Comparison of ENCODE assay signal across 1 cellular context in genomic region chr2:28274911-28275685, GRCh38.
TF ChIP-seq lines count a peak whose summit lies in the region.

No MANE protein-coding gene starts in this region.

TF ChIP-seq in HEK293, 187 proteins besides CTCF, POLR2A, EP300 and RAD21 (continued from another document):
- TF ChIP-seq, protein P1, sequence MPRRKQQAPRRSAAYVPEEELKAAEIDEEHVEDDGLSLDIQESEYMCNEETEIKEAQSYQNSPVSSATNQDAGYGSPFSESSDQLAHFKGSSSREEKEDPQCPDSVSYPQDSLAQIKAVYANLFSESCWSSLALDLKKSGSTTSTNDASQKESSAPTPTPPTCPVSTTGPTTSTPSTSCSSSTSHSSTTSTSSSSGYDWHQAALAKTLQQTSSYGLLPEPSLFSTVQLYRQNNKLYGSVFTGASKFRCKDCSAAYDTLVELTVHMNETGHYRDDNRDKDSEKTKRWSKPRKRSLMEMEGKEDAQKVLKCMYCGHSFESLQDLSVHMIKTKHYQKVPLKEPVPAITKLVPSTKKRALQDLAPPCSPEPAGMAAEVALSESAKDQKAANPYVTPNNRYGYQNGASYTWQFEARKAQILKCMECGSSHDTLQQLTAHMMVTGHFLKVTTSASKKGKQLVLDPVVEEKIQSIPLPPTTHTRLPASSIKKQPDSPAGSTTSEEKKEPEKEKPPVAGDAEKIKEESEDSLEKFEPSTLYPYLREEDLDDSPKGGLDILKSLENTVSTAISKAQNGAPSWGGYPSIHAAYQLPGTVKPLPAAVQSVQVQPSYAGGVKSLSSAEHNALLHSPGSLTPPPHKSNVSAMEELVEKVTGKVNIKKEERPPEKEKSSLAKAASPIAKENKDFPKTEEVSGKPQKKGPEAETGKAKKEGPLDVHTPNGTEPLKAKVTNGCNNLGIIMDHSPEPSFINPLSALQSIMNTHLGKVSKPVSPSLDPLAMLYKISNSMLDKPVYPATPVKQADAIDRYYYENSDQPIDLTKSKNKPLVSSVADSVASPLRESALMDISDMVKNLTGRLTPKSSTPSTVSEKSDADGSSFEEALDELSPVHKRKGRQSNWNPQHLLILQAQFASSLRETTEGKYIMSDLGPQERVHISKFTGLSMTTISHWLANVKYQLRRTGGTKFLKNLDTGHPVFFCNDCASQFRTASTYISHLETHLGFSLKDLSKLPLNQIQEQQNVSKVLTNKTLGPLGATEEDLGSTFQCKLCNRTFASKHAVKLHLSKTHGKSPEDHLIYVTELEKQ (tag by site-specific recombination; IDR thresholded peaks at IDR 0.05; ENCODE audit: borderline replicate concordance), result no peak
- TF ChIP-seq ZFP69B (tag by site-specific recombination; IDR thresholded peaks at IDR 0.05), result no peak
- no peak for TF ChIP-seq ZNF214 (tag by site-specific recombination; IDR thresholded peaks at IDR 0.05; ENCODE audit: borderline replicate concordance)
- peak; percentile 53; the same call in 1 of the 2 replicates for TF ChIP-seq SP7 (tag by site-specific recombination; IDR thresholded peaks at IDR 0.05)
- TF ChIP-seq GLIS2 (tag by site-specific recombination; IDR thresholded peaks at IDR 0.05), result peak; percentile 36
- TF ChIP-seq TRIM28 (IDR thresholded peaks at IDR 0.05; ENCODE audit: borderline replicate concordance, low read length), result no peak
- TF ChIP-seq, protein P2, sequence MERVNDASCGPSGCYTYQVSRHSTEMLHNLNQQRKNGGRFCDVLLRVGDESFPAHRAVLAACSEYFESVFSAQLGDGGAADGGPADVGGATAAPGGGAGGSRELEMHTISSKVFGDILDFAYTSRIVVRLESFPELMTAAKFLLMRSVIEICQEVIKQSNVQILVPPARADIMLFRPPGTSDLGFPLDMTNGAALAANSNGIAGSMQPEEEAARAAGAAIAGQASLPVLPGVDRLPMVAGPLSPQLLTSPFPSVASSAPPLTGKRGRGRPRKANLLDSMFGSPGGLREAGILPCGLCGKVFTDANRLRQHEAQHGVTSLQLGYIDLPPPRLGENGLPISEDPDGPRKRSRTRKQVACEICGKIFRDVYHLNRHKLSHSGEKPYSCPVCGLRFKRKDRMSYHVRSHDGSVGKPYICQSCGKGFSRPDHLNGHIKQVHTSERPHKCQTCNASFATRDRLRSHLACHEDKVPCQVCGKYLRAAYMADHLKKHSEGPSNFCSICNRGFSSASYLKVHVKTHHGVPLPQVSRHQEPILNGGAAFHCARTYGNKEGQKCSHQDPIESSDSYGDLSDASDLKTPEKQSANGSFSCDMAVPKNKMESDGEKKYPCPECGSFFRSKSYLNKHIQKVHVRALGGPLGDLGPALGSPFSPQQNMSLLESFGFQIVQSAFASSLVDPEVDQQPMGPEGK (tag by site-specific recombination; IDR thresholded peaks at IDR 0.05), result peak; percentile 29; the same call in 1 of the 2 replicates
- TF ChIP-seq, protein P3, sequence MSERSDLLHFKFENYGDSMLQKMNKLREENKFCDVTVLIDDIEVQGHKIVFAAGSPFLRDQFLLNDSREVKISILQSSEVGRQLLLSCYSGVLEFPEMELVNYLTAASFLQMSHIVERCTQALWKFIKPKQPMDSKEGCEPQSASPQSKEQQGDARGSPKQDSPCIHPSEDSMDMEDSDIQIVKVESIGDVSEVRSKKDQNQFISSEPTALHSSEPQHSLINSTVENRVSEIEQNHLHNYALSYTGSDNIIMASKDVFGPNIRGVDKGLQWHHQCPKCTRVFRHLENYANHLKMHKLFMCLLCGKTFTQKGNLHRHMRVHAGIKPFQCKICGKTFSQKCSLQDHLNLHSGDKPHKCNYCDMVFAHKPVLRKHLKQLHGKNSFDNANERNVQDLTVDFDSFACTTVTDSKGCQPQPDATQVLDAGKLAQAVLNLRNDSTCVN (tag by site-specific recombination; optimal IDR thresholded peaks at IDR 0.05), result no peak
- TF ChIP-seq PRDM1 (tag by site-specific recombination; IDR thresholded peaks at IDR 0.05), result peak; percentile 36; the same call in 1 of the 2 replicates
- no peak for TF ChIP-seq ZSCAN23 (tag by site-specific recombination; IDR thresholded peaks at IDR 0.05)
- no peak for TF ChIP-seq ZSCAN16 (tag by site-specific recombination; IDR thresholded peaks at IDR 0.05)
- peak; percentile 38; the same call in 1 of the 2 replicates for TF ChIP-seq HIC1 (tag by site-specific recombination; IDR thresholded peaks at IDR 0.05)
- no peak for TF ChIP-seq ZNF48 (tag by site-specific recombination; IDR thresholded peaks at IDR 0.05)
- TF ChIP-seq, protein P4, sequence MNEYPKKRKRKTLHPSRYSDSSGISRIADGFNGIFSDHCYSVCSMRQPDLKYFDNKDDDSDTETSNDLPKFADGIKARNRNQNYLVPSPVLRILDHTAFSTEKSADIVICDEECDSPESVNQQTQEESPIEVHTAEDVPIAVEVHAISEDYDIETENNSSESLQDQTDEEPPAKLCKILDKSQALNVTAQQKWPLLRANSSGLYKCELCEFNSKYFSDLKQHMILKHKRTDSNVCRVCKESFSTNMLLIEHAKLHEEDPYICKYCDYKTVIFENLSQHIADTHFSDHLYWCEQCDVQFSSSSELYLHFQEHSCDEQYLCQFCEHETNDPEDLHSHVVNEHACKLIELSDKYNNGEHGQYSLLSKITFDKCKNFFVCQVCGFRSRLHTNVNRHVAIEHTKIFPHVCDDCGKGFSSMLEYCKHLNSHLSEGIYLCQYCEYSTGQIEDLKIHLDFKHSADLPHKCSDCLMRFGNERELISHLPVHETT (tag by site-specific recombination; IDR thresholded peaks at IDR 0.05), result no peak
- TF ChIP-seq, protein P5, sequence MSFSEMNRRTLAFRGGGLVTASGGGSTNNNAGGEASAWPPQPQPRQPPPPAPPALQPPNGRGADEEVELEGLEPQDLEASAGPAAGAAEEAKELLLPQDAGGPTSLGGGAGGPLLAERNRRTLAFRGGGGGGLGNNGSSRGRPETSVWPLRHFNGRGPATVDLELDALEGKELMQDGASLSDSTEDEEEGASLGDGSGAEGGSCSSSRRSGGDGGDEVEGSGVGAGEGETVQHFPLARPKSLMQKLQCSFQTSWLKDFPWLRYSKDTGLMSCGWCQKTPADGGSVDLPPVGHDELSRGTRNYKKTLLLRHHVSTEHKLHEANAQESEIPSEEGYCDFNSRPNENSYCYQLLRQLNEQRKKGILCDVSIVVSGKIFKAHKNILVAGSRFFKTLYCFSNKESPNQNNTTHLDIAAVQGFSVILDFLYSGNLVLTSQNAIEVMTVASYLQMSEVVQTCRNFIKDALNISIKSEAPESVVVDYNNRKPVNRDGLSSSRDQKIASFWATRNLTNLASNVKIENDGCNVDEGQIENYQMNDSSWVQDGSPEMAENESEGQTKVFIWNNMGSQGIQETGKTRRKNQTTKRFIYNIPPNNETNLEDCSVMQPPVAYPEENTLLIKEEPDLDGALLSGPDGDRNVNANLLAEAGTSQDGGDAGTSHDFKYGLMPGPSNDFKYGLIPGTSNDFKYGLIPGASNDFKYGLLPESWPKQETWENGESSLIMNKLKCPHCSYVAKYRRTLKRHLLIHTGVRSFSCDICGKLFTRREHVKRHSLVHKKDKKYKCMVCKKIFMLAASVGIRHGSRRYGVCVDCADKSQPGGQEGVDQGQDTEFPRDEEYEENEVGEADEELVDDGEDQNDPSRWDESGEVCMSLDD (tag by site-specific recombination; IDR thresholded peaks at IDR 0.05), result no peak
- TF ChIP-seq ZBTB17 (tag by site-specific recombination; IDR thresholded peaks at IDR 0.05), result peak; percentile 61
- TF ChIP-seq, protein P6, sequence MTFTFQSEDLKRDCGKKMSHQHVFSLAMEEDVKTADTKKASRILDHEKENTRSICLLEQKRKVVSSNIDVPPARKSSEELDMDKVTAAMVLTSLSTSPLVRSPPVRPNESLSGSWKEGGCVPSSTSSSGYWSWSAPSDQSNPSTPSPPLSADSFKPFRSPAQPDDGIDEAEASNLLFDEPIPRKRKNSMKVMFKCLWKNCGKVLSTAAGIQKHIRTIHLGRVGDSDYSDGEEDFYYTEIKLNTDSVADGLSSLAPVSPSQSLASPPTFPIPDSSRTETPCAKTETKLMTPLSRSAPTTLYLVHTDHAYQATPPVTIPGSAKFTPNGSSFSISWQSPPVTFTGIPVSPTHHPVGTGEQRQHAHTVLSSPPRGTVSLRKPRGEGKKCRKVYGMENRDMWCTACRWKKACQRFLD (tag by site-specific recombination; IDR thresholded peaks at IDR 0.05), result no peak
- no peak for TF ChIP-seq ZNF843 (tag by site-specific recombination; IDR thresholded peaks at IDR 0.05)
- TF ChIP-seq, protein P7, sequence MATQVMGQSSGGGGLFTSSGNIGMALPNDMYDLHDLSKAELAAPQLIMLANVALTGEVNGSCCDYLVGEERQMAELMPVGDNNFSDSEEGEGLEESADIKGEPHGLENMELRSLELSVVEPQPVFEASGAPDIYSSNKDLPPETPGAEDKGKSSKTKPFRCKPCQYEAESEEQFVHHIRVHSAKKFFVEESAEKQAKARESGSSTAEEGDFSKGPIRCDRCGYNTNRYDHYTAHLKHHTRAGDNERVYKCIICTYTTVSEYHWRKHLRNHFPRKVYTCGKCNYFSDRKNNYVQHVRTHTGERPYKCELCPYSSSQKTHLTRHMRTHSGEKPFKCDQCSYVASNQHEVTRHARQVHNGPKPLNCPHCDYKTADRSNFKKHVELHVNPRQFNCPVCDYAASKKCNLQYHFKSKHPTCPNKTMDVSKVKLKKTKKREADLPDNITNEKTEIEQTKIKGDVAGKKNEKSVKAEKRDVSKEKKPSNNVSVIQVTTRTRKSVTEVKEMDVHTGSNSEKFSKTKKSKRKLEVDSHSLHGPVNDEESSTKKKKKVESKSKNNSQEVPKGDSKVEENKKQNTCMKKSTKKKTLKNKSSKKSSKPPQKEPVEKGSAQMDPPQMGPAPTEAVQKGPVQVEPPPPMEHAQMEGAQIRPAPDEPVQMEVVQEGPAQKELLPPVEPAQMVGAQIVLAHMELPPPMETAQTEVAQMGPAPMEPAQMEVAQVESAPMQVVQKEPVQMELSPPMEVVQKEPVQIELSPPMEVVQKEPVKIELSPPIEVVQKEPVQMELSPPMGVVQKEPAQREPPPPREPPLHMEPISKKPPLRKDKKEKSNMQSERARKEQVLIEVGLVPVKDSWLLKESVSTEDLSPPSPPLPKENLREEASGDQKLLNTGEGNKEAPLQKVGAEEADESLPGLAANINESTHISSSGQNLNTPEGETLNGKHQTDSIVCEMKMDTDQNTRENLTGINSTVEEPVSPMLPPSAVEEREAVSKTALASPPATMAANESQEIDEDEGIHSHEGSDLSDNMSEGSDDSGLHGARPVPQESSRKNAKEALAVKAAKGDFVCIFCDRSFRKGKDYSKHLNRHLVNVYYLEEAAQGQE (tag by site-specific recombination; IDR thresholded peaks at IDR 0.05), result no peak
- TF ChIP-seq, protein P8, sequence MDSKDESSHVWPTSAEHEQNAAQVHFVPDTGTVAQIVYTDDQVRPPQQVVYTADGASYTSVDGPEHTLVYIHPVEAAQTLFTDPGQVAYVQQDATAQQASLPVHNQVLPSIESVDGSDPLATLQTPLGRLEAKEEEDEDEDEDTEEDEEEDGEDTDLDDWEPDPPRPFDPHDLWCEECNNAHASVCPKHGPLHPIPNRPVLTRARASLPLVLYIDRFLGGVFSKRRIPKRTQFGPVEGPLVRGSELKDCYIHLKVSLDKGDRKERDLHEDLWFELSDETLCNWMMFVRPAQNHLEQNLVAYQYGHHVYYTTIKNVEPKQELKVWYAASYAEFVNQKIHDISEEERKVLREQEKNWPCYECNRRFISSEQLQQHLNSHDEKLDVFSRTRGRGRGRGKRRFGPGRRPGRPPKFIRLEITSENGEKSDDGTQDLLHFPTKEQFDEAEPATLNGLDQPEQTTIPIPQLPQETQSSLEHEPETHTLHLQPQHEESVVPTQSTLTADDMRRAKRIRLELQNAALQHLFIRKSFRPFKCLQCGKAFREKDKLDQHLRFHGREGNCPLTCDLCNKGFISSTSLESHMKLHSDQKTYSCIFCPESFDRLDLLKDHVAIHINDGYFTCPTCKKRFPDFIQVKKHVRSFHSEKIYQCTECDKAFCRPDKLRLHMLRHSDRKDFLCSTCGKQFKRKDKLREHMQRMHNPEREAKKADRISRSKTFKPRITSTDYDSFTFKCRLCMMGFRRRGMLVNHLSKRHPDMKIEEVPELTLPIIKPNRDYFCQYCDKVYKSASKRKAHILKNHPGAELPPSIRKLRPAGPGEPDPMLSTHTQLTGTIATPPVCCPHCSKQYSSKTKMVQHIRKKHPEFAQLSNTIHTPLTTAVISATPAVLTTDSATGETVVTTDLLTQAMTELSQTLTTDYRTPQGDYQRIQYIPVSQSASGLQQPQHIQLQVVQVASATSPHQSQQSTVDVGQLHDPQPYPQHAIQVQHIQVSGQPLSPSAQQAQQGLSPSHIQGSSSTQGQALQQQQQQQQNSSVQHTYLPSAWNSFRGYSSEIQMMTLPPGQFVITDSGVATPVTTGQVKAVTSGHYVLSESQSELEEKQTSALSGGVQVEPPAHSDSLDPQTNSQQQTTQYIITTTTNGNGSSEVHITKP (tag by site-specific recombination; IDR thresholded peaks at IDR 0.05), result peak; percentile 59
- no peak for TF ChIP-seq ZNF114 (tag by site-specific recombination; IDR thresholded peaks at IDR 0.05)
- peak; percentile 93 for TF ChIP-seq GLIS1 (tag by site-specific recombination; IDR thresholded peaks at IDR 0.05)
- peak; percentile 81 for TF ChIP-seq ZIC2 (tag by site-specific recombination; IDR thresholded peaks at IDR 0.05)
- no peak for TF ChIP-seq KLF7 (tag by site-specific recombination; IDR thresholded peaks at IDR 0.05; ENCODE audit: borderline replicate concordance)
- TF ChIP-seq ZBTB21 (tag by site-specific recombination; IDR thresholded peaks at IDR 0.05), result 0 out of 2 replicates have a peak, but pooled peaks have one; percentile 31
- TF ChIP-seq, protein P9, sequence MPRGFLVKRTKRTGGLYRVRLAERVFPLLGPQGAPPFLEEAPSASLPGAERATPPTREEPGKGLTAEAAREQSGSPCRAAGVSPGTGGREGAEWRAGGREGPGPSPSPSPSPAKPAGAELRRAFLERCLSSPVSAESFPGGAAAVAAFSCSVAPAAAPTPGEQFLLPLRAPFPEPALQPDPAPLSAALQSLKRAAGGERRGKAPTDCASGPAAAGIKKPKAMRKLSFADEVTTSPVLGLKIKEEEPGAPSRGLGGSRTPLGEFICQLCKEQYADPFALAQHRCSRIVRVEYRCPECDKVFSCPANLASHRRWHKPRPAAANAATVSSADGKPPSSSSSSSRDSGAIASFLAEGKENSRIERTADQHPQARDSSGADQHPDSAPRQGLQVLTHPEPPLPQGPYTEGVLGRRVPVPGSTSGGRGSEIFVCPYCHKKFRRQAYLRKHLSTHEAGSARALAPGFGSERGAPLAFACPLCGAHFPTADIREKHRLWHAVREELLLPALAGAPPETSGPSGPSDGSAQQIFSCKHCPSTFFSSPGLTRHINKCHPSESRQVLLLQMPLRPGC (tag by site-specific recombination; IDR thresholded peaks at IDR 0.05), result 0 out of 2 replicates have a peak, but pooled peaks have one; percentile 18
- TF ChIP-seq ZNF175 (tag by site-specific recombination; IDR thresholded peaks at IDR 0.05), result no peak
- TF ChIP-seq ZNF274 (IDR thresholded peaks at IDR 0.05; ENCODE audit: low read length), result no peak
- no peak for TF ChIP-seq ZNF274 (tag by site-specific recombination; IDR thresholded peaks at IDR 0.05; ENCODE audit: borderline replicate concordance)
- no peak for TF ChIP-seq ZNF677 (tag by site-specific recombination; IDR thresholded peaks at IDR 0.05)
